ENCODE assay signal across 28 cellular contexts in genomic region chrX:22445880-22446279, GRCh38.
"Had no signal": no experiment of that assay in that cellular context is flagged by ENCODE, and none has a peak within 500 bp of the region (broad histone marks: within the 10 kb centered on the region; RNA-seq: fewer than 3 reads in every experiment).

No MANE protein-coding gene starts in this region.

- H3K9ac ChIP-seq: SK-N-SH had no signal

- H3K9me3 Mint-ChIP-seq: activated T-helper 2 cell treated with anti-CD3 and anti-CD28 coated beads, Interferon-gamma antibody, Interleukin-2, Interleukin-4, amounts not matched to agents 10 μg/mL and 5 μg/mL and 100 μg/mL, durations not matched to agents 14 hours and 24 hours and 36 hours had no signal

- ATAC-seq: activated CD8-positive, alpha-beta T cell treated with anti-CD3 and anti-CD28 coated beads for 36 hours; activated T-cell treated with anti-CD3 and anti-CD28 coated beads, Interleukin-2, amount 50 U/mL, for 72 hours had no signal

- H3K27ac Mint-ChIP-seq: activated CD8-positive, alpha-beta T cell treated with anti-CD3 and anti-CD28 coated beads for 36 hours; activated naive CD8-positive, alpha-beta T cell treated with anti-CD3 and anti-CD28 coated beads, Interleukin-2, amount 10 ng/mL, durations not matched to agents 7 days and 5 days; activated T-cell treated with anti-CD3 and anti-CD28 coated beads, Interleukin-2, amount 50 U/mL, for 72 hours; activated T-helper 2 cell treated with anti-CD3 and anti-CD28 coated beads, Interferon-gamma antibody, Interleukin-2, Interleukin-4, amounts not matched to agents 10 μg/mL and 5 μg/mL and 100 μg/mL, durations not matched to agents 14 hours and 24 hours and 36 hours had no signal

- DNase-seq: activated CD4-positive, alpha-beta T cell treated with anti-CD3 and anti-CD28 coated beads for 4 hours; activated CD8-positive, alpha-beta memory T cell treated with anti-CD3 and anti-CD28 coated beads, Interleukin-2, amount 50 U/mL, for 4 hours; activated CD8-positive, alpha-beta T cell treated with anti-CD3 and anti-CD28 coated beads for 36 hours; activated gamma-delta T cell treated with Interleukin-2 at 50 U/mL for 16 hours; activated naive CD4-positive, alpha-beta T cell treated with anti-CD3 and anti-CD28 coated beads, Interleukin-2, amount 50 U/mL, for 16 hours; activated naive CD8-positive, alpha-beta T cell treated with anti-CD3 and anti-CD28 coated beads, Interleukin-2, amount 10 ng/mL, durations not matched to agents 7 days and 5 days; activated T-cell treated with anti-CD3 and anti-CD28 coated beads, Interleukin-2, amount 50 U/mL, for 72 hours; adrenal gland; anterior cingulate cortex; caudate nucleus; colonic mucosa; MM.1S; NCI-H1105; NCI-H1436; NCI-H1694 treated with DMSO at 0.1 percent for 48 hours; NCI-H2029 treated with DMSO at 0.1 percent for 48 hours; NCI-H226; NCI-H526; NCI-H774; OCI-M1; Peyer's patch; Right ventricle myocardium superior; SJCRH30; SK-N-SH; T-helper 1 cell had no signal

- H3K36me3 Mint-ChIP-seq: activated naive CD8-positive, alpha-beta T cell treated with anti-CD3 and anti-CD28 coated beads, Interleukin-2, amount 10 ng/mL, durations not matched to agents 7 days and 5 days had no signal

- H3K27me3 ChIP-seq: adrenal gland, colonic mucosa, Peyer's patch, SJCRH30 had no signal

- H3K27ac ChIP-seq: adrenal gland, colonic mucosa, Peyer's patch, RWPE1, SJCRH30, VCaP had no signal

- H3K4me3 Mint-ChIP-seq: activated CD8-positive, alpha-beta T cell treated with anti-CD3 and anti-CD28 coated beads for 36 hours; activated naive CD8-positive, alpha-beta T cell treated with anti-CD3 and anti-CD28 coated beads, Interleukin-2, amount 10 ng/mL, durations not matched to agents 7 days and 5 days; activated T-cell treated with anti-CD3 and anti-CD28 coated beads, Interleukin-2, amount 50 U/mL, for 72 hours had no signal

- H3K36me3 ChIP-seq: adrenal gland, colonic mucosa, Peyer's patch, SJCRH30 had no signal

- H3K4me3 ChIP-seq: adrenal gland, colonic mucosa, Peyer's patch, SJCRH30 had no signal

- H3K9me3 ChIP-seq: adrenal gland, colonic mucosa, Peyer's patch, SJCRH30, SK-N-SH had no signal

- H3K27me3 Mint-ChIP-seq: activated CD8-positive, alpha-beta T cell treated with anti-CD3 and anti-CD28 coated beads for 36 hours; activated naive CD8-positive, alpha-beta T cell treated with anti-CD3 and anti-CD28 coated beads, Interleukin-2, amount 10 ng/mL, durations not matched to agents 7 days and 5 days had no signal

- H3K4me1 Mint-ChIP-seq: activated naive CD8-positive, alpha-beta T cell treated with anti-CD3 and anti-CD28 coated beads, Interleukin-2, amount 10 ng/mL, durations not matched to agents 7 days and 5 days had no signal

- H3K4me1 ChIP-seq: adrenal gland, colonic mucosa, Peyer's patch, SJCRH30 had no signal
